17 cellular contexts compared by ENCODE assay signal in genomic region chr5:1881731-1882336, GRCh38. TPM values are rescaled to one million over a fixed set of nuclear protein-coding genes. Genes with fewer than 3 reads are reported as not detected.
A peak's percentile ranks its signal among the peaks of the same experiment; 100 is the strongest.
DNase-seq lines count a peak whose midpoint lies in the region; ATAC-seq and TF ChIP-seq lines count a peak whose summit lies in the region.
"Had no signal": no experiment of that assay in that cellular context is flagged by ENCODE, and none has a peak within 500 bp of the region (broad histone marks: within the 10 kb centered on the region; RNA-seq: fewer than 3 reads in every experiment).

No MANE protein-coding gene starts in this region.

- peak overlapping the region; percentile 59; the same call in 1 of the 2 replicates for H3K4me3 ChIP-seq in iPS-20b (ENCODE audit: low read length)
- no peak overlapping the region for H3K4me3 ChIP-seq in colonic mucosa
- H3K4me3 ChIP-seq: GM23248 had no signal

- H3K4me3 Mint-ChIP-seq in chondrocyte (ENCODE audit: unreplicated experiment), result no peak overlapping the region
- peak overlapping the region in 1 of 2 donors; percentile 29 for H3K4me3 Mint-ChIP-seq in stimulated activated naive B cell treated with anti-CD40 and anti-IgM and Interleukin-4, amounts not matched to agents 10 μg/mL and 1 μg/mL and 100 μg/mL, for 72 hours
- H3K4me3 Mint-ChIP-seq: effector memory CD8-positive, alpha-beta T cell had no signal

- no peak for ATAC-seq in Right ventricle myocardium superior (ENCODE audit: poor library complexity)
- no peak for ATAC-seq in left cardiac atrium
- no peak for ATAC-seq in stimulated activated naive B cell treated with anti-CD40 and anti-IgM and Interleukin-4, amounts not matched to agents 10 μg/mL and 1 μg/mL and 100 μg/mL, for 72 hours (replicated peaks)
- ATAC-seq in GM21717 (IDR thresholded peaks at IDR 0.05; ENCODE audit: unreplicated experiment), result no peak
- ATAC-seq: effector memory CD8-positive, alpha-beta T cell; naive thymus-derived CD8-positive, alpha-beta T cell; stimulated activated naive CD8-positive, alpha-beta T cell treated with anti-CD3 and anti-CD28 coated beads, Interleukin-15, Interleukin-2, amounts not matched to agents 100 U/mL and 50 U/mL, for 24 hours had no signal

- H3K27me3 Mint-ChIP-seq in chondrocyte (ENCODE audit: low read depth), result peaks cover 45% of the 10 kb centered on the region
- H3K27me3 Mint-ChIP-seq in stimulated activated naive B cell treated with anti-CD40 and anti-IgM and Interleukin-4, amounts not matched to agents 10 μg/mL and 1 μg/mL and 100 μg/mL, for 72 hours, result peaks cover 47 to 75% of the 10 kb centered on the region in 2 donors

- no peak for TF ChIP-seq CTCF in chondrocyte (IDR thresholded peaks at IDR 0.05)
- no peak for TF ChIP-seq CTCF in colonic mucosa (IDR thresholded peaks at IDR 0.05)

- H3K27ac ChIP-seq in iPS-20b (ENCODE audit: low read length) (no peak overlapping the region), colonic mucosa (no peak overlapping the region)
- H3K27ac ChIP-seq: GM23248, WERI-Rb-1 had no signal

- peaks cover 6% of the 10 kb centered on the region for H3K4me1 Mint-ChIP-seq in chondrocyte (ENCODE audit: low read depth)
- H3K4me1 Mint-ChIP-seq in stimulated activated naive B cell treated with anti-CD40 and anti-IgM and Interleukin-4, amounts not matched to agents 10 μg/mL and 1 μg/mL and 100 μg/mL, for 72 hours, result peaks cover 15 to 42% of the 10 kb centered on the region in 2 donors

- H3K9me3 ChIP-seq in iPS-20b (ENCODE audit: insufficient read depth, low read depth, low read length), result no peaks in the 10 kb centered on the region; the same call in 1 of the 2 replicates
- no peaks in the 10 kb centered on the region for H3K9me3 ChIP-seq in colonic mucosa

- no peak overlapping the region for H3K27ac Mint-ChIP-seq in chondrocyte (ENCODE audit: unreplicated experiment)
- peak overlapping the region; percentile 71 for H3K27ac Mint-ChIP-seq in stimulated activated naive B cell treated with anti-CD40 and anti-IgM and Interleukin-4, amounts not matched to agents 10 μg/mL and 1 μg/mL and 100 μg/mL, for 72 hours
- H3K27ac Mint-ChIP-seq: effector memory CD8-positive, alpha-beta T cell; naive thymus-derived CD8-positive, alpha-beta T cell had no signal

- DNase-seq in Right ventricle myocardium superior (peak; percentile 23), left cardiac atrium (no peak), chondrocyte (ENCODE audit: low spot score) (peak; percentile 89), colonic mucosa (no peak)
- DNase-seq in stimulated activated naive B cell treated with anti-CD40 and anti-IgM and Interleukin-4, amounts not matched to agents 10 μg/mL and 1 μg/mL and 100 μg/mL, for 72 hours, result no peak
- DNase-seq in activated effector memory CD4-positive, alpha-beta T cell treated with Interleukin-2 at 50 U/mL for 16 hours, result no peak
- DNase-seq: activated naive CD4-positive, alpha-beta T cell treated with Interleukin-2 at 50 U/mL for 16 hours; effector memory CD8-positive, alpha-beta T cell; glutamatergic neuron; naive thymus-derived CD8-positive, alpha-beta T cell; NCI-H1105; stimulated activated naive CD8-positive, alpha-beta T cell treated with anti-CD3 and anti-CD28 coated beads, Interleukin-15, Interleukin-2, amounts not matched to agents 100 U/mL and 50 U/mL, for 24 hours; WERI-Rb-1 had no signal

- H3K9ac ChIP-seq in iPS-20b (ENCODE audit: low read depth, low read length), result no peak overlapping the region
- H3K9ac ChIP-seq in colonic mucosa (ENCODE audit: low read depth in 2 of 2, low read length in 2 of 2), result no peak overlapping the region
- H3K9ac ChIP-seq: GM23248 had no signal

- no peaks in the 10 kb centered on the region for H3K36me3 Mint-ChIP-seq in chondrocyte (ENCODE audit: low read depth)
- peaks cover 0 to 8% of the 10 kb centered on the region in 2 donors for H3K36me3 Mint-ChIP-seq in stimulated activated naive B cell treated with anti-CD40 and anti-IgM and Interleukin-4, amounts not matched to agents 10 μg/mL and 1 μg/mL and 100 μg/mL, for 72 hours

- intact Hi-C loops in Right ventricle myocardium superior (cut with DNase I), result no loop called here
- intact Hi-C loops in left cardiac atrium (cut with DNase I), result no loop called here
- intact Hi-C loops in colonic mucosa (cut with DNase I), result no loop called here

- H3K4me1 ChIP-seq in iPS-20b (ENCODE audit: insufficient read depth, low read length) (peaks cover 8% of the 10 kb centered on the region; the same call in 1 of the 2 replicates), colonic mucosa (no peaks in the 10 kb centered on the region)

- no peaks in the 10 kb centered on the region for H3K36me3 ChIP-seq in iPS-20b (ENCODE audit: insufficient read depth, low read depth, low read length)
- no peaks in the 10 kb centered on the region for H3K36me3 ChIP-seq in colonic mucosa
- H3K36me3 ChIP-seq: WERI-Rb-1 had no signal

- H3K27me3 ChIP-seq in iPS-20b (ENCODE audit: insufficient read depth, low read length) (peaks cover 100% of the 10 kb centered on the region), colonic mucosa (peaks cover 90% of the 10 kb centered on the region)

- H3K9me3 Mint-ChIP-seq in chondrocyte (ENCODE audit: low read depth), result no peaks in the 10 kb centered on the region
- H3K9me3 Mint-ChIP-seq in stimulated activated naive B cell treated with anti-CD40 and anti-IgM and Interleukin-4, amounts not matched to agents 10 μg/mL and 1 μg/mL and 100 μg/mL, for 72 hours, result peaks cover 3% of the 10 kb centered on the region in 2 donors
- H3K9me3 Mint-ChIP-seq: effector memory CD8-positive, alpha-beta T cell had no signal

RNA-seq across cellular contexts. Expression of gene IRX4, which starts 0.9 kb away (rescaled TPM):
- total RNA-seq in Right ventricle myocardium superior, result 15.8 TPM
- under 1 TPM; 0.18 to 0.50 TPM for total RNA-seq in left cardiac atrium
- not detected in 3 replicates for total RNA-seq in chondrocyte
- not detected for total RNA-seq in colonic mucosa
- total RNA-seq: GM23248; liver; naive thymus-derived CD8-positive, alpha-beta T cell had no signal

Comparison
In these comparisons a context has a peak if more than half of its experiments do, and no peak if none do; other contexts are left out.
1. DNase-seq: peak in Right ventricle myocardium superior (single experiment) and chondrocyte (single experiment); none in left cardiac atrium (single experiment), stimulated activated naive B cell treated with anti-CD40 and anti-IgM and Interleukin-4, amounts not matched to agents 10 μg/mL and 1 μg/mL and 100 μg/mL, for 72 hours (single experiment), activated effector memory CD4-positive, alpha-beta T cell treated with Interleukin-2 at 50 U/mL for 16 hours (single experiment) and colonic mucosa (single experiment).
2. RNA of gene IRX4, which starts 0.9 kb away (total RNA-seq): 15.8 TPM in Right ventricle myocardium superior (single experiment); 0.18 to 0.50 TPM in left cardiac atrium, not detected in chondrocyte and not detected in colonic mucosa; every median in the first group is over 10 times any median in the second.